ENCODE assay signal across 1 cellular context in genomic region chr22:39300198-39300830, GRCh38.
TF ChIP-seq lines count a peak whose summit lies in the region.

No MANE protein-coding gene starts in this region.

TF ChIP-seq in GM23338, 12 proteins besides CTCF, POLR2A, EP300 and RAD21 (continued from another document):
- TF ChIP-seq NANOG (IDR thresholded peaks at IDR 0.05; ENCODE audit: borderline replicate concordance) (no peak), EZH2 (IDR thresholded peaks at IDR 0.05; ENCODE audit: low read depth, unreplicated experiment) (no peak), STAT1 (IDR thresholded peaks at IDR 0.05; ENCODE audit: unreplicated experiment) (no peak)
